9 cellular contexts compared by ENCODE assay signal in genomic region chr5:59126665-59127354, GRCh38.
DNase-seq lines count a peak whose midpoint lies in the region; ATAC-seq and TF ChIP-seq lines count a peak whose summit lies in the region.
"Had no signal": no experiment of that assay in that cellular context is flagged by ENCODE, and none has a peak within 500 bp of the region (broad histone marks: within the 10 kb centered on the region; RNA-seq: fewer than 3 reads in every experiment).

No MANE protein-coding gene starts in this region.

- peak overlapping the region; percentile 53; the same call in 1 of the 2 replicates for H3K4me3 ChIP-seq in BLaER1
- H3K4me3 ChIP-seq in neutrophil (ENCODE audit: low read depth in 1 of 2, low read length in 1 of 2), result peak overlapping the region; percentile 20 to 56

- H3K27me3 Mint-ChIP-seq in effector memory CD8-positive, alpha-beta T cell, result no peaks in the 10 kb centered on the region
- H3K27me3 Mint-ChIP-seq in natural killer cell treated with Interleukin-12 subunit alpha and Interleukin-12 subunit beta and Interleukin-15 and Interleukin-18, amount 100 ng/mL, for 72 hours, result no peaks in the 10 kb centered on the region
- H3K27me3 Mint-ChIP-seq: activated B cell treated with CpG ODN at 0.5 μM for 24 hours had no signal

- H3K36me3 ChIP-seq in BLaER1 (no peaks in the 10 kb centered on the region), neutrophil (no peaks in the 10 kb centered on the region)

- DNase-seq in NCI-H1436 (lab: John Stamatoyannopoulos, UW), result peak; percentile 46
- no peak for DNase-seq in effector memory CD8-positive, alpha-beta T cell
- no peak for DNase-seq in NCI-H748 treated with DMSO at 0.1 percent for 48 hours (lab: John Stamatoyannopoulos, UW)
- no peak for DNase-seq in iPS-NIHi7 (ENCODE audit: extremely low spot score)
- no peak for DNase-seq in natural killer cell treated with Interleukin-12 subunit alpha and Interleukin-12 subunit beta and Interleukin-15 and Interleukin-18, amount 100 ng/mL, for 72 hours (ENCODE audit: low spot score)

- no peaks in the 10 kb centered on the region for H3K27me3 ChIP-seq in BLaER1
- H3K27me3 ChIP-seq in neutrophil, result no peaks in the 10 kb centered on the region

- no peaks in the 10 kb centered on the region for H3K9me3 Mint-ChIP-seq in effector memory CD8-positive, alpha-beta T cell
- no peaks in the 10 kb centered on the region for H3K9me3 Mint-ChIP-seq in natural killer cell treated with Interleukin-12 subunit alpha and Interleukin-12 subunit beta and Interleukin-15 and Interleukin-18, amount 100 ng/mL, for 72 hours
- H3K9me3 Mint-ChIP-seq: activated B cell treated with CpG ODN at 0.5 μM for 24 hours had no signal

- H3K4me1 ChIP-seq in BLaER1 (peaks cover 54% of the 10 kb centered on the region), neutrophil (ENCODE audit: control insufficient read depth in 1 of 2, insufficient read depth in 1 of 2, low read depth in 1 of 2, low read length in 1 of 2) (peaks cover 60 to 65% of the 10 kb centered on the region in 2 experiments)

- no peak for TF ChIP-seq CTCF in neutrophil (IDR thresholded peaks at IDR 0.05)

- H3K4me1 Mint-ChIP-seq in effector memory CD8-positive, alpha-beta T cell (ENCODE audit: low read depth in 2 of 2), result peaks cover 0 to 7% of the 10 kb centered on the region in 2 donors
- H3K4me1 Mint-ChIP-seq in natural killer cell treated with Interleukin-12 subunit alpha and Interleukin-12 subunit beta and Interleukin-15 and Interleukin-18, amount 100 ng/mL, for 72 hours (ENCODE audit: low read depth in 2 of 2), result peaks cover 9 to 11% of the 10 kb centered on the region in 2 donors

- H3K9me3 ChIP-seq in BLaER1 (no peaks in the 10 kb centered on the region), neutrophil (no peaks in the 10 kb centered on the region)

- H3K36me3 Mint-ChIP-seq in effector memory CD8-positive, alpha-beta T cell (ENCODE audit: insufficient read depth), result no peaks in the 10 kb centered on the region
- no peaks in the 10 kb centered on the region for H3K36me3 Mint-ChIP-seq in natural killer cell treated with Interleukin-12 subunit alpha and Interleukin-12 subunit beta and Interleukin-15 and Interleukin-18, amount 100 ng/mL, for 72 hours

- peak overlapping the region; percentile 87 for H3K4me2 ChIP-seq in BLaER1

- no peak overlapping the region for H3K4me3 Mint-ChIP-seq in effector memory CD8-positive, alpha-beta T cell
- H3K4me3 Mint-ChIP-seq in natural killer cell treated with Interleukin-12 subunit alpha and Interleukin-12 subunit beta and Interleukin-15 and Interleukin-18, amount 100 ng/mL, for 72 hours, result no peak overlapping the region
- H3K4me3 Mint-ChIP-seq: activated B cell treated with CpG ODN at 0.5 μM for 24 hours had no signal

- no peaks in the 10 kb centered on the region for H4K20me1 ChIP-seq in BLaER1

- H3K27ac Mint-ChIP-seq in effector memory CD8-positive, alpha-beta T cell, result no peak overlapping the region
- H3K27ac Mint-ChIP-seq in natural killer cell treated with Interleukin-12 subunit alpha and Interleukin-12 subunit beta and Interleukin-15 and Interleukin-18, amount 100 ng/mL, for 72 hours, result no peak overlapping the region
- H3K27ac Mint-ChIP-seq: activated B cell treated with CpG ODN at 0.5 μM for 24 hours had no signal

- peak overlapping the region; percentile 74 for H3K27ac ChIP-seq in BLaER1
- peak overlapping the region; percentile 26 for H3K27ac ChIP-seq in neutrophil

- peak; percentile 9 for ATAC-seq in effector memory CD8-positive, alpha-beta T cell (replicated peaks)
- ATAC-seq in GM21381 (IDR thresholded peaks at IDR 0.05; ENCODE audit: unreplicated experiment), result no peak
- ATAC-seq in natural killer cell treated with Interleukin-12 subunit alpha and Interleukin-12 subunit beta and Interleukin-15 and Interleukin-18, amount 100 ng/mL, for 72 hours, result no peak

- peak overlapping the region; percentile 61 for H3K9ac ChIP-seq in BLaER1
